10 cellular contexts compared by ENCODE assay signal in the genomic region with DNA sequence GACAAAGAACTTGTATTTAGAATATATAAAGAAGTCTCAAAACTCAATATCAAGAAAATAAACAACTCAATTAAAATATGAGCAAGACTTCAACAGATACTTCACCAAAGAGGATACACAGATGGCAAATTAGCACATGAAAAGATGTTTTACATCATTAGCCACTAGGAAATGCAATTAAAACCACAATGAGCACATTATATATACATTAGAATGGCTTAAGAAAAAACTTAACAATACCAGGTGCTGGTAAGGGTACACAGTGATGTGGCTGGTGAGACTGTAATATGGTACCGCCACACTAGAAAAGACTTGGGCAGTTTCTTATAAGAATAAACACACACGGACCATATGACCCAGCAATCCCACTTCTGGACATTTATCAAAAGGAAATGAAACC. TPM values are rescaled to one million over a fixed set of nuclear protein-coding genes. Genes with fewer than 3 reads are reported as not detected.
DNase-seq lines count a peak whose midpoint lies in the region; ATAC-seq and TF ChIP-seq lines count a peak whose summit lies in the region.
"Had no signal": no experiment of that assay in that cellular context is flagged by ENCODE, and none has a peak within 500 bp of the region (broad histone marks: within the 10 kb centered on the region; RNA-seq: fewer than 3 reads in every experiment).

No MANE protein-coding gene starts in this region.

- no peak for DNase-seq in activated T-cell treated with anti-CD3 and anti-CD28 coated beads, Interleukin-2, amount 50 U/mL, for 4 hours
- DNase-seq in activated T-cell treated with anti-CD3 and anti-CD28 coated beads, Interleukin-2, amount 50 U/mL, for 48 hours: no peak
- DNase-seq in NCI-H1105 (lab: John Stamatoyannopoulos, UW) (peak; percentile 29), spleen (no peak), GDM1 (lab: John Stamatoyannopoulos, UW) (no peak), globus pallidus (ENCODE audit: low spot score) (no peak)
- no peak for DNase-seq in activated naive CD4-positive, alpha-beta T cell treated with anti-CD3 and anti-CD28 coated beads, Interleukin-2, amount 50 U/mL, for 72 hours (ENCODE audit: low spot score in 2 of 2)
- DNase-seq: AML-193 had no signal

- H3K36me3 ChIP-seq in spleen: peaks cover 0 to 49% (median 2%) of the 10 kb centered on the region in 6 donors

- peak overlapping the region in 5 of 8 donors; percentile 9 to 97 (median 96) for H3K27ac ChIP-seq in spleen

- no peaks in the 10 kb centered on the region for H3K9me3 Mint-ChIP-seq in activated T-cell treated with anti-CD3 and anti-CD28 coated beads, Interleukin-2, amount 50 U/mL, for 4 hours
- no peaks in the 10 kb centered on the region for H3K9me3 Mint-ChIP-seq in activated naive CD4-positive, alpha-beta T cell treated with anti-CD3 and anti-CD28 coated beads, Interleukin-2, amount 50 U/mL, for 72 hours
- H3K9me3 Mint-ChIP-seq: stimulated activated memory B cell treated with anti-CD40 and anti-IgM and Interleukin-4, amounts not matched to agents 10 μg/mL and 1 μg/mL and 100 μg/mL, for 72 hours had no signal

- H3K27ac Mint-ChIP-seq in activated naive CD4-positive, alpha-beta T cell treated with anti-CD3 and anti-CD28 coated beads, Interleukin-2, amount 50 U/mL, for 72 hours: peak overlapping the region; percentile 50 to 65
- H3K27ac Mint-ChIP-seq: stimulated activated memory B cell treated with anti-CD40 and anti-IgM and Interleukin-4, amounts not matched to agents 10 μg/mL and 1 μg/mL and 100 μg/mL, for 72 hours had no signal

- peaks cover 91% of the 10 kb centered on the region for H3K4me1 Mint-ChIP-seq in activated T-cell treated with anti-CD3 and anti-CD28 coated beads, Interleukin-2, amount 50 U/mL, for 4 hours (ENCODE audit: low read depth)

- peak overlapping the region; percentile 75 for H3K4me3 Mint-ChIP-seq in activated T-cell treated with anti-CD3 and anti-CD28 coated beads, Interleukin-2, amount 50 U/mL, for 4 hours
- H3K4me3 Mint-ChIP-seq: stimulated activated memory B cell treated with anti-CD40 and anti-IgM and Interleukin-4, amounts not matched to agents 10 μg/mL and 1 μg/mL and 100 μg/mL, for 72 hours had no signal

- intact Hi-C loops in spleen (cut with DNase I; ENCODE audit: low total_unique reads): no loop called here

- WGBS in spleen, 5 donors: 38 to 50% (median 42%) methylated on average over 2 of the region's 2 CpGs

- no peak for TF ChIP-seq CTCF in spleen (IDR thresholded peaks at IDR 0.05 in 8 of 11, conservative IDR thresholded peaks at IDR 0.05 in 3 of 11)

- peak overlapping the region in 1 of 8 donors; percentile 11 for H3K4me3 ChIP-seq in spleen

- H3K9me3 ChIP-seq in spleen: no peaks in the 10 kb centered on the region

- no peak for TF ChIP-seq POLR2A in spleen (IDR thresholded peaks at IDR 0.05)

- peaks cover 37 to 100% (median 78%) of the 10 kb centered on the region in 6 donors for H3K4me1 ChIP-seq in spleen

- peaks cover 58% of the 10 kb centered on the region for H3K36me3 Mint-ChIP-seq in activated T-cell treated with anti-CD3 and anti-CD28 coated beads, Interleukin-2, amount 50 U/mL, for 4 hours (ENCODE audit: insufficient read depth)
- peaks cover 29 to 65% of the 10 kb centered on the region in 2 donors for H3K36me3 Mint-ChIP-seq in activated naive CD4-positive, alpha-beta T cell treated with anti-CD3 and anti-CD28 coated beads, Interleukin-2, amount 50 U/mL, for 72 hours

- H3K27me3 ChIP-seq in spleen (replicated peaks in 1 of 7): no peaks in the 10 kb centered on the region

- H3K27me3 Mint-ChIP-seq in activated T-cell treated with anti-CD3 and anti-CD28 coated beads, Interleukin-2, amount 50 U/mL, for 4 hours (ENCODE audit: low read depth): no peaks in the 10 kb centered on the region
- H3K27me3 Mint-ChIP-seq: stimulated activated memory B cell treated with anti-CD40 and anti-IgM and Interleukin-4, amounts not matched to agents 10 μg/mL and 1 μg/mL and 100 μg/mL, for 72 hours had no signal

- no peak for ATAC-seq in activated T-cell treated with anti-CD3 and anti-CD28 coated beads, Interleukin-2, amount 50 U/mL, for 4 hours
- no peak for ATAC-seq in activated naive CD4-positive, alpha-beta T cell treated with anti-CD3 and anti-CD28 coated beads, Interleukin-2, amount 50 U/mL, for 72 hours
- ATAC-seq in GM18873 (IDR thresholded peaks at IDR 0.05; ENCODE audit: low FRiP score, unreplicated experiment): no peak
- ATAC-seq: stimulated activated memory B cell treated with anti-CD40 and anti-IgM and Interleukin-4, amounts not matched to agents 10 μg/mL and 1 μg/mL and 100 μg/mL, for 72 hours had no signal

RNA-seq across cellular contexts. Expression of a gene that starts 27.7 kb away (rescaled TPM):
- 100 to 1,000 TPM; 248 to 348 (median 344) TPM for total RNA-seq in activated T-cell treated with anti-CD3 and anti-CD28 coated beads, Interleukin-2, amount 50 U/mL, for 4 hours
- 100 to 1,000 TPM; 211 to 278 TPM for total RNA-seq in activated naive CD4-positive, alpha-beta T cell treated with anti-CD3 and anti-CD28 coated beads, Interleukin-2, amount 50 U/mL, for 72 hours
- total RNA-seq in spleen: 100 to 1,000 TPM in 6 of 7 donors, 10 to 100 TPM in 1; 81.6 to 193 (median 171) TPM
- 10 to 100 TPM; 23.0 to 32.3 (median 31.5) TPM for polyA plus RNA-seq in spleen
